1 cellular context compared by ENCODE assay signal in the genomic region with DNA sequence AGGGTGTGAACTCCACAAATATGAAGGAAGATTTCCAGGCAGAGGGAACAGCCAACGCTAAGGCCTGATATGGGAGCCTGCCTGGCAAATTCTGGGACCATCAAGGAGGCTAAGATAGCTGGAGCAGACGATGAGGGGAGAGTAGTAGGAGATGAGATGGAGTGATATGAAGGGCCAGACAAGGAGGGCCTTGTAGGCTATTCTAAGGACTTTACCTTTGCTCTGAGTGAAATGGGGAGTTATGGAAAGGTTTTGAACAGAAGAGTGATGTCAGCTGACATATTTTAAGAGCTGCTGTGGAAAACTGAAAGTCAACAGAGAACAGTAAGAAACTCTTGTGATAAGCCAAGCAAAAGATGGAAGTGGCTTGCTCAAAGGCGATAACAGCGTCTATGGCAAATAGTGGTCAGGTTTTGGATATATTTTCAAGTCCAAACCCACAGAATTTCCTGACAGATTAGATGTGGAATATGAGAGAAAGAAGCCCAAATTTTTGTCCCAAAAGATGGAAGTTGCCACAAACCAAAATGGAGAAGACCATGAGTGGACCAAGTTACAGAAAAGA.
TF ChIP-seq lines count a peak whose summit lies in the region.

No MANE protein-coding gene starts in this region.

TF ChIP-seq in K562, 482 proteins besides CTCF, POLR2A, EP300 and RAD21 (continued from another document and continues in another):
- TF ChIP-seq, protein P1, sequence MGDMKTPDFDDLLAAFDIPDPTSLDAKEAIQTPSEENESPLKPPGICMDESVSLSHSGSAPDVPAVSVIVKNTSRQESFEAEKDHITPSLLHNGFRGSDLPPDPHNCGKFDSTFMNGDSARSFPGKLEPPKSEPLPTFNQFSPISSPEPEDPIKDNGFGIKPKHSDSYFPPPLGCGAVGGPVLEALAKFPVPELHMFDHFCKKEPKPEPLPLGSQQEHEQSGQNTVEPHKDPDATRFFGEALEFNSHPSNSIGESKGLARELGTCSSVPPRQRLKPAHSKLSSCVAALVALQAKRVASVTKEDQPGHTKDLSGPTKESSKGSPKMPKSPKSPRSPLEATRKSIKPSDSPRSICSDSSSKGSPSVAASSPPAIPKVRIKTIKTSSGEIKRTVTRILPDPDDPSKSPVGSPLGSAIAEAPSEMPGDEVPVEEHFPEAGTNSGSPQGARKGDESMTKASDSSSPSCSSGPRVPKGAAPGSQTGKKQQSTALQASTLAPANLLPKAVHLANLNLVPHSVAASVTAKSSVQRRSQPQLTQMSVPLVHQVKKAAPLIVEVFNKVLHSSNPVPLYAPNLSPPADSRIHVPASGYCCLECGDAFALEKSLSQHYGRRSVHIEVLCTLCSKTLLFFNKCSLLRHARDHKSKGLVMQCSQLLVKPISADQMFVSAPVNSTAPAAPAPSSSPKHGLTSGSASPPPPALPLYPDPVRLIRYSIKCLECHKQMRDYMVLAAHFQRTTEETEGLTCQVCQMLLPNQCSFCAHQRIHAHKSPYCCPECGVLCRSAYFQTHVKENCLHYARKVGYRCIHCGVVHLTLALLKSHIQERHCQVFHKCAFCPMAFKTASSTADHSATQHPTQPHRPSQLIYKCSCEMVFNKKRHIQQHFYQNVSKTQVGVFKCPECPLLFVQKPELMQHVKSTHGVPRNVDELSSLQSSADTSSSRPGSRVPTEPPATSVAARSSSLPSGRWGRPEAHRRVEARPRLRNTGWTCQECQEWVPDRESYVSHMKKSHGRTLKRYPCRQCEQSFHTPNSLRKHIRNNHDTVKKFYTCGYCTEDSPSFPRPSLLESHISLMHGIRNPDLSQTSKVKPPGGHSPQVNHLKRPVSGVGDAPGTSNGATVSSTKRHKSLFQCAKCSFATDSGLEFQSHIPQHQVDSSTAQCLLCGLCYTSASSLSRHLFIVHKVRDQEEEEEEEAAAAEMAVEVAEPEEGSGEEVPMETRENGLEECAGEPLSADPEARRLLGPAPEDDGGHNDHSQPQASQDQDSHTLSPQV (IDR thresholded peaks at IDR 0.05) = peak; percentile 74; the same call in 1 of the 2 replicates
- TF ChIP-seq CBFA2T3 (IDR thresholded peaks at IDR 0.05) = peak; percentile 85
- TF ChIP-seq FOXP4 (CRISPR knock-in tag; IDR thresholded peaks at IDR 0.05; ENCODE audit: borderline replicate concordance) = no peak
- TF ChIP-seq MLLT1 (IDR thresholded peaks at IDR 0.05) = peak; percentile 3 to 12; a peak in 2 of 4 replicates
- TF ChIP-seq RBM25 (IDR thresholded peaks at IDR 0.05; ENCODE audit: low read depth, low read length, severe bottlenecking) = no peak
- no peak for TF ChIP-seq PHB (CRISPR knock-in tag; IDR thresholded peaks at IDR 0.05)
- peak; percentile 45; the same call in 1 of the 2 replicates for TF ChIP-seq PTRF (tag; IDR thresholded peaks at IDR 0.05)
- TF ChIP-seq MED1 (CRISPR knock-in tag; IDR thresholded peaks at IDR 0.05; ENCODE audit: borderline replicate concordance) = no peak
- peak; percentile 31; the same call in 1 of the 2 replicates for TF ChIP-seq DMBX1 (CRISPR knock-in tag; IDR thresholded peaks at IDR 0.05; ENCODE audit: borderline replicate concordance)
- peak; percentile 59 for TF ChIP-seq RBBP5 (IDR thresholded peaks at IDR 0.05; ENCODE audit: borderline replicate concordance, insufficient read depth, low read length, poor library complexity, severe bottlenecking)
- TF ChIP-seq JUND (IDR thresholded peaks at IDR 0.05; ENCODE audit: borderline replicate concordance, low read depth, low read length) = peak; percentile 46; the same call in 1 of the 2 replicates
- TF ChIP-seq JUND (tag; IDR thresholded peaks at IDR 0.05; ENCODE audit: borderline replicate concordance, low read depth, low read length) = peak; percentile 79; the same call in 2 of the 3 replicates
- no peak for TF ChIP-seq NR4A1 (CRISPR knock-in tag; IDR thresholded peaks at IDR 0.05)
- TF ChIP-seq NR4A1 (tag; IDR thresholded peaks at IDR 0.05) = peak; percentile 70; the same call in 1 of the 2 replicates
- TF ChIP-seq FOXJ2 (tag; IDR thresholded peaks at IDR 0.05) = 0 out of 2 replicates have a peak, but pooled peaks have one; percentile 45
- TF ChIP-seq CBFA2T2 (conservative IDR thresholded peaks at IDR 0.05) = peak; percentile 74
- TF ChIP-seq ARID2 (IDR thresholded peaks at IDR 0.05) = peak; percentile 17; the same call in 1 of the 2 replicates
- TF ChIP-seq LEF1 (IDR thresholded peaks at IDR 0.05) = peak; percentile 65; the same call in 1 of the 2 replicates
- TF ChIP-seq NCOR1 (IDR thresholded peaks at IDR 0.05) = peak; percentile 62; the same call in 1 of the 2 replicates
- peak; percentile 13 for TF ChIP-seq HDAC3 (IDR thresholded peaks at IDR 0.05; ENCODE audit: borderline replicate concordance, partially characterized antibody)
- peak in 1 of 2 experiments; percentile 55; a peak in 1 of 4 replicates for TF ChIP-seq HDAC1 (IDR thresholded peaks at IDR 0.05)
- TF ChIP-seq NFE2L1 (tag; IDR thresholded peaks at IDR 0.05; ENCODE audit: borderline replicate concordance, low read depth) = no peak
- peak; percentile 87 for TF ChIP-seq CTBP1 (IDR thresholded peaks at IDR 0.05; ENCODE audit: borderline replicate concordance)
- TF ChIP-seq ZNF589 (CRISPR knock-in tag; IDR thresholded peaks at IDR 0.05; ENCODE audit: low read depth) = peak; percentile 74; the same call in 1 of the 2 replicates
- TF ChIP-seq, protein P2, sequence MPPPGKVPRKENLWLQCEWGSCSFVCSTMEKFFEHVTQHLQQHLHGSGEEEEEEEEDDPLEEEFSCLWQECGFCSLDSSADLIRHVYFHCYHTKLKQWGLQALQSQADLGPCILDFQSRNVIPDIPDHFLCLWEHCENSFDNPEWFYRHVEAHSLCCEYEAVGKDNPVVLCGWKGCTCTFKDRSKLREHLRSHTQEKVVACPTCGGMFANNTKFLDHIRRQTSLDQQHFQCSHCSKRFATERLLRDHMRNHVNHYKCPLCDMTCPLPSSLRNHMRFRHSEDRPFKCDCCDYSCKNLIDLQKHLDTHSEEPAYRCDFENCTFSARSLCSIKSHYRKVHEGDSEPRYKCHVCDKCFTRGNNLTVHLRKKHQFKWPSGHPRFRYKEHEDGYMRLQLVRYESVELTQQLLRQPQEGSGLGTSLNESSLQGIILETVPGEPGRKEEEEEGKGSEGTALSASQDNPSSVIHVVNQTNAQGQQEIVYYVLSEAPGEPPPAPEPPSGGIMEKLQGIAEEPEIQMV (tag; conservative IDR thresholded peaks at IDR 0.05; ENCODE audit: low read depth) = 0 out of 2 replicates have a peak, but pooled peaks have one; percentile 12
- TF ChIP-seq SPI1 (IDR thresholded peaks at IDR 0.05; ENCODE audit: borderline replicate concordance, low read depth, low read length) = no peak
- TF ChIP-seq, protein P3, sequence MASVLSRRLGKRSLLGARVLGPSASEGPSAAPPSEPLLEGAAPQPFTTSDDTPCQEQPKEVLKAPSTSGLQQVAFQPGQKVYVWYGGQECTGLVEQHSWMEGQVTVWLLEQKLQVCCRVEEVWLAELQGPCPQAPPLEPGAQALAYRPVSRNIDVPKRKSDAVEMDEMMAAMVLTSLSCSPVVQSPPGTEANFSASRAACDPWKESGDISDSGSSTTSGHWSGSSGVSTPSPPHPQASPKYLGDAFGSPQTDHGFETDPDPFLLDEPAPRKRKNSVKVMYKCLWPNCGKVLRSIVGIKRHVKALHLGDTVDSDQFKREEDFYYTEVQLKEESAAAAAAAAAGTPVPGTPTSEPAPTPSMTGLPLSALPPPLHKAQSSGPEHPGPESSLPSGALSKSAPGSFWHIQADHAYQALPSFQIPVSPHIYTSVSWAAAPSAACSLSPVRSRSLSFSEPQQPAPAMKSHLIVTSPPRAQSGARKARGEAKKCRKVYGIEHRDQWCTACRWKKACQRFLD (CRISPR knock-in tag; IDR thresholded peaks at IDR 0.05) = 0 out of 2 replicates have a peak, but pooled peaks have one; percentile 49
- TF ChIP-seq REST (CRISPR knock-in tag; IDR thresholded peaks at IDR 0.05; ENCODE audit: low read depth) = 0 out of 2 replicates have a peak, but pooled peaks have one; percentile 35
- peak; percentile 88 for TF ChIP-seq ZNF644 (tag; IDR thresholded peaks at IDR 0.05; ENCODE audit: low read depth)
- peak; percentile 51; the same call in 1 of the 2 replicates for TF ChIP-seq KLF6 (CRISPR knock-in tag; IDR thresholded peaks at IDR 0.05; ENCODE audit: borderline replicate concordance)
- peak; percentile 45 for TF ChIP-seq KDM5B (IDR thresholded peaks at IDR 0.05; ENCODE audit: insufficient replicate concordance, low read depth, low read length)
- no peak for TF ChIP-seq RBM14 (IDR thresholded peaks at IDR 0.05; ENCODE audit: borderline replicate concordance, insufficient read depth, low read depth, low read length)
- TF ChIP-seq HMBOX1 (IDR thresholded peaks at IDR 0.05) = no peak
- no peak for TF ChIP-seq PTBP1 (IDR thresholded peaks at IDR 0.05; ENCODE audit: low read depth, low read length)
- 0 out of 4 replicates have a peak, but pooled peaks have one; percentile 6 to 15 for TF ChIP-seq MNT (conservative IDR thresholded peaks at IDR 0.05)
